Comparison of ENCODE assay signal across 8 cellular contexts in genomic region chr11:58958500-58958899, GRCh38. TPM values are rescaled to one million over a fixed set of nuclear protein-coding genes. Genes with fewer than 3 reads are reported as not detected.
DNase-seq lines count a peak whose midpoint lies in the region; ATAC-seq and TF ChIP-seq lines count a peak whose summit lies in the region.

No MANE protein-coding gene starts in this region.

- in situ Hi-C loops in mammary epithelial cell (cut with MboI; ENCODE audit: low sequenced_read_pairs in 2 of 2), result no loop called here

- no peak for ATAC-seq in CD8-positive, alpha-beta T cell
- ATAC-seq in GM21360 (IDR thresholded peaks at IDR 0.05; ENCODE audit: unreplicated experiment), result peak; percentile 65
- no peak for ATAC-seq in GM18511 (IDR thresholded peaks at IDR 0.05; ENCODE audit: unreplicated experiment)

- POLR2A ChIA-PET in CD8-positive, alpha-beta T cell (lab: Charles Lee), result no interaction called here

- no peak for TF ChIP-seq POLR2A in NB4 (IDR thresholded peaks at IDR 0.05; ENCODE audit: extremely low read depth, insufficient read length)

- no peak overlapping the region for H3K4me3 Mint-ChIP-seq in CD8-positive, alpha-beta T cell
- no peak overlapping the region for H3K4me3 Mint-ChIP-seq in nephron progenitor cell

- H2AFZ ChIP-seq in mammary epithelial cell (ENCODE audit: low read depth, low read length), result no peak overlapping the region

- no peak overlapping the region for H3K9ac ChIP-seq in mammary epithelial cell (ENCODE audit: insufficient read depth, low read length)

- peak; percentile 24 for TF ChIP-seq CTCF in CD8-positive, alpha-beta T cell (IDR thresholded peaks at IDR 0.05)
- peak; percentile 39 for TF ChIP-seq CTCF in NB4 (IDR thresholded peaks at IDR 0.05; ENCODE audit: low read depth, low read length)
- peak; percentile 35 to 52 for TF ChIP-seq CTCF in mammary epithelial cell (conservative IDR thresholded peaks at IDR 0.05 in 1 of 2, IDR thresholded peaks at IDR 0.05 in 1 of 2; ENCODE audit: extremely low read depth in 1 of 2, insufficient read depth in 1 of 2, low read depth in 1 of 2, low read length in 2 of 2)
- TF ChIP-seq CTCF in nephron progenitor cell (IDR thresholded peaks at IDR 0.05), result no peak

- H3K36me3 ChIP-seq in CD8-positive, alpha-beta T cell (ENCODE audit: insufficient read depth, low read length), result no peaks in the 10 kb centered on the region
- H3K36me3 ChIP-seq in mammary epithelial cell (ENCODE audit: insufficient read depth, low read length), result no peaks in the 10 kb centered on the region

- H3K27me3 Mint-ChIP-seq in CD8-positive, alpha-beta T cell (ENCODE audit: low read depth), result peaks cover 9% of the 10 kb centered on the region
- peaks cover 4% of the 10 kb centered on the region for H3K27me3 Mint-ChIP-seq in nephron progenitor cell (ENCODE audit: low read depth, poor library complexity)

- no peak overlapping the region for H3K27ac ChIP-seq in CD8-positive, alpha-beta T cell (ENCODE audit: low read depth, low read length)
- no peak overlapping the region for H3K27ac ChIP-seq in mammary epithelial cell (ENCODE audit: insufficient read depth, low read depth, low read length)

- no peaks in the 10 kb centered on the region for H4K20me1 ChIP-seq in mammary epithelial cell (ENCODE audit: insufficient read depth, low read length)

- no TSS peak for BruUV-seq in mammary epithelial cell (replicated peaks; lab: Mats Ljungman, UMichigan)

- DNase-seq in CD8-positive, alpha-beta T cell, result peak in 4 of 7 experiments; percentile 2 to 34 (median 26)
- DNase-seq in NB4 (ENCODE audit: low read depth) (peak; percentile 42), mammary epithelial cell (no peak), nephron progenitor cell (peak; percentile 35), hepatic stellate cell (ENCODE audit: low spot score) (no peak), COLO829 (ENCODE audit: low spot score) (no peak)

- H3K4me1 ChIP-seq in CD8-positive, alpha-beta T cell (ENCODE audit: insufficient read depth, low read length), result no peaks in the 10 kb centered on the region
- no peaks in the 10 kb centered on the region for H3K4me1 ChIP-seq in mammary epithelial cell (ENCODE audit: insufficient read depth, low read length)

- CTCF ChIA-PET in CD8-positive, alpha-beta T cell (lab: Charles Lee), result interaction anchor here (0.7 to 2.1 kb wide), 5 partner anchors 30 to 200 kb away, joined by 3 to 10 read pairs (median 4); no protein-coding TSS in a partner anchor
- CTCF ChIA-PET in mammary epithelial cell (lab: Charles Lee; ENCODE audit: low non-redundant PET), result interaction anchor here (0.7 kb wide), 1 partner anchor 30 kb away, joined by 25 read pairs; no protein-coding TSS in a partner anchor

- H3K79me2 ChIP-seq in mammary epithelial cell (ENCODE audit: insufficient read depth, low read length), result no peaks in the 10 kb centered on the region

- no peaks in the 10 kb centered on the region for H3K27me3 ChIP-seq in CD8-positive, alpha-beta T cell (ENCODE audit: insufficient read depth, low read length)
- H3K27me3 ChIP-seq in mammary epithelial cell (ENCODE audit: insufficient read depth, low read length), result peaks cover 3% of the 10 kb centered on the region

- H3K4me2 ChIP-seq in mammary epithelial cell (ENCODE audit: insufficient read depth, low read depth, low read length), result no peak overlapping the region

- H3K36me3 Mint-ChIP-seq in CD8-positive, alpha-beta T cell, result no peaks in the 10 kb centered on the region
- H3K36me3 Mint-ChIP-seq in nephron progenitor cell (ENCODE audit: low read depth), result no peaks in the 10 kb centered on the region

- no peak overlapping the region for H3K27ac Mint-ChIP-seq in CD8-positive, alpha-beta T cell
- no peak overlapping the region for H3K27ac Mint-ChIP-seq in nephron progenitor cell

- no peaks in the 10 kb centered on the region for H3K9me3 Mint-ChIP-seq in CD8-positive, alpha-beta T cell
- H3K9me3 Mint-ChIP-seq in nephron progenitor cell, result no peaks in the 10 kb centered on the region

- dilution Hi-C loops in mammary epithelial cell (cut with HindIII; ENCODE audit: low sequenced_read_pairs), result no loop called here

- intact Hi-C loops in CD8-positive, alpha-beta T cell (cut with DNase I, micrococcal nuclease), result loop anchor here (1.0 to 5.0 kb wide), 2 partner anchors 179 to 200 kb away; no protein-coding TSS in a partner anchor
- intact Hi-C loops in mammary epithelial cell (cut with micrococcal nuclease), result loop anchor here (1.0 kb wide), 1 partner anchor 100 kb away; no protein-coding TSS in a partner anchor

- no peaks in the 10 kb centered on the region for H3K4me1 Mint-ChIP-seq in CD8-positive, alpha-beta T cell (ENCODE audit: low read depth)
- no peaks in the 10 kb centered on the region for H3K4me1 Mint-ChIP-seq in nephron progenitor cell

- H3K4me3 ChIP-seq in CD8-positive, alpha-beta T cell (ENCODE audit: low read depth, low read length), result no peak overlapping the region
- H3K4me3 ChIP-seq in NB4 (ENCODE audit: low read depth, low read length) (no peak overlapping the region), mammary epithelial cell (replicated peaks in 1 of 3; ENCODE audit: insufficient read depth in 1 of 3, low read depth in 2 of 3, low read length in 3 of 3) (no peak overlapping the region)

- no peaks in the 10 kb centered on the region for H3K9me3 ChIP-seq in CD8-positive, alpha-beta T cell (ENCODE audit: low read length)
- no peaks in the 10 kb centered on the region for H3K9me3 ChIP-seq in mammary epithelial cell (replicated peaks; ENCODE audit: insufficient read depth, low read length)

- 3% methylated on average over 2 of the region's 2 CpGs for WGBS in mammary epithelial cell (ENCODE audit: low coverage, missing lambda C conversion rate)

RNA-seq across cellular contexts. Expression of gene GLYATL1, which starts 19.2 kb away (rescaled TPM):
- not detected for total RNA-seq in CD8-positive, alpha-beta T cell
- total RNA-seq in mammary epithelial cell, result 1 to 10 TPM in 1 of 2 donors, under 1 TPM in 1; 0.50 to 1.1 TPM
- 0.53 TPM for polyA plus RNA-seq in mammary epithelial cell
- polyA minus RNA-seq in mammary epithelial cell, result not detected

Comparison
In these comparisons a context has a peak if more than half of its experiments do, and no peak if none do; other contexts are left out.
1. DNase-seq: peak in CD8-positive, alpha-beta T cell (4 of 7), NB4 (single experiment) and nephron progenitor cell (single experiment); none in mammary epithelial cell (single experiment), hepatic stellate cell (single experiment) and COLO829 (single experiment).